ENCODE assay signal across 28 cellular contexts in genomic region chr17:31281061-31281460, GRCh38. TPM values are rescaled to one million over a fixed set of nuclear protein-coding genes. Genes with fewer than 3 reads are reported as not detected.
"Had no signal": no experiment of that assay in that cellular context is flagged by ENCODE, and none has a peak within 500 bp of the region (broad histone marks: within the 10 kb centered on the region; RNA-seq: fewer than 3 reads in every experiment).

No MANE protein-coding gene starts in this region.

- H3K27me3 ChIP-seq: cardiac muscle cell had no signal

- H3K4me3 ChIP-seq: cardiac muscle cell had no signal

- H3K27ac ChIP-seq: cardiac muscle cell, VCaP had no signal

- DNase-seq: activated B cell treated with CpG ODN at 0.5 μM for 24 hours; activated CD4-positive, alpha-beta memory T cell treated with anti-CD3 and anti-CD28 coated beads for 36 hours; activated CD4-positive, alpha-beta T cell treated with anti-CD3 and anti-CD28 coated beads for 4 hours; activated CD4-positive, alpha-beta T cell treated with anti-CD3 and anti-CD28 coated beads, Interleukin-2, amount 10 ng/mL, durations not matched to agents 24 days and 14 days; activated CD4-positive, alpha-beta T cell treated with anti-CD3 and anti-CD28 coated beads, Interleukin-2, amount 50 U/mL, for 1 hour; activated CD4-positive, alpha-beta T cell treated with anti-CD3 and anti-CD28 coated beads, Interleukin-2, amount 50 U/mL, for 4 hours; activated CD4-positive, CD25-positive, alpha-beta regulatory T cell treated with anti-CD3 and anti-CD28 coated beads, Interleukin-2, amount 50 U/mL, for 72 hours; activated CD8-positive, alpha-beta memory T cell treated with anti-CD3 and anti-CD28 coated beads, Interleukin-2, amount 50 U/mL, for 4 hours; activated CD8-positive, alpha-beta T cell treated with anti-CD3 and anti-CD28 coated beads for 36 hours; activated effector memory CD4-positive, alpha-beta T cell treated with Interleukin-2 at 50 U/mL for 16 hours; activated gamma-delta T cell; activated naive CD4-positive, alpha-beta T cell treated with anti-CD3 and anti-CD28 coated beads, Interleukin-2, amount 10 ng/mL, durations not matched to agents 7 days and 5 days; activated naive CD4-positive, alpha-beta T cell treated with Interleukin-2 at 50 U/mL for 16 hours; activated naive CD8-positive, alpha-beta T cell treated with anti-CD3 and anti-CD28 coated beads, Interleukin-2, amount 10 ng/mL, durations not matched to agents 7 days and 5 days; activated naive CD8-positive, alpha-beta T cell treated with anti-CD3 and anti-CD28 coated beads, Interleukin-2, amount 50 U/mL, for 24 hours; activated T-cell treated with anti-CD3 and anti-CD28 coated beads for 4 hours; activated T-cell treated with anti-CD3 and anti-CD28 coated beads, Interleukin-2, amount 50 U/mL, for 24 hours; activated T-cell treated with anti-CD3 and anti-CD28 coated beads, Interleukin-2, amount 50 U/mL, for 48 hours; amygdala; aorta; caudate nucleus; cerebellar nuclear complex; T-helper 2 cell; T-helper 9 cell had no signal

RNA-seq across cellular contexts. Expression of gene OMG, which starts 16.0 kb away (rescaled TPM):
- total RNA-seq: bronchial epithelial cell, cardiac muscle cell, chondrocyte had no signal
- polyA plus RNA-seq: aorta had no signal

RNA-seq across cellular contexts. Expression of gene EVI2B, which starts 32.8 kb away (rescaled TPM):
- total RNA-seq: bronchial epithelial cell, cardiac muscle cell, chondrocyte had no signal

RNA-seq across cellular contexts. Expression of gene EVI2A, which starts 40.4 kb away (rescaled TPM):
- total RNA-seq: bronchial epithelial cell, cardiac muscle cell had no signal
